2 cellular contexts compared by ENCODE assay signal in the genomic region with DNA sequence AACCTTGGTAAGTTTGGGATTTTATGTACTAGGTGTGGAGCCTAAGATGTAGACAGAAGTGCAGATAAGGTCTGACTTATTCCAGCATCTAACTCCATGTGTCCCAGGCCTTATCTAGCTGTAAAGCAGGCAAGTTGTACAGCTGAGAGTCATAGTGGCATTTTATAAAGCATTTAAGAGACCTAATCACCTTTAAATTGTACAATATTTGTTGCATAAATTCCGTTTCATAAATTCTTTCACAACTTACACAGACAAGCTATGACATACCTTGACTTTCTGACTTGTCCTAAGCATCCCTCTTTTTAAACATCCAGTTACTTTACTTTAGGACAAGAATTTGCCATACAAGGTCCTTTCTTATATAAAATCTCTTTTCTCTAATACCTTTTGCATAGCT.
TF ChIP-seq lines count a peak whose summit lies in the region.

No MANE protein-coding gene starts in this region.

TF ChIP-seq in A549, 52 proteins besides CTCF, POLR2A, EP300 and RAD21:
- no peak for TF ChIP-seq HEYL (CRISPR knock-in tag; IDR thresholded peaks at IDR 0.05)
- no peak for TF ChIP-seq SREBF2 (IDR thresholded peaks at IDR 0.05)
- no peak for TF ChIP-seq POLR2AphosphoS2 (conservative IDR thresholded peaks at IDR 0.05; ENCODE audit: low read length)
- no peak for TF ChIP-seq ATOH8 (CRISPR knock-in tag; IDR thresholded peaks at IDR 0.05; ENCODE audit: low read depth)
- TF ChIP-seq ZC3H11A (IDR thresholded peaks at IDR 0.05): no peak
- TF ChIP-seq FOSB (CRISPR knock-in tag; IDR thresholded peaks at IDR 0.05): no peak
- TF ChIP-seq, protein P1, sequence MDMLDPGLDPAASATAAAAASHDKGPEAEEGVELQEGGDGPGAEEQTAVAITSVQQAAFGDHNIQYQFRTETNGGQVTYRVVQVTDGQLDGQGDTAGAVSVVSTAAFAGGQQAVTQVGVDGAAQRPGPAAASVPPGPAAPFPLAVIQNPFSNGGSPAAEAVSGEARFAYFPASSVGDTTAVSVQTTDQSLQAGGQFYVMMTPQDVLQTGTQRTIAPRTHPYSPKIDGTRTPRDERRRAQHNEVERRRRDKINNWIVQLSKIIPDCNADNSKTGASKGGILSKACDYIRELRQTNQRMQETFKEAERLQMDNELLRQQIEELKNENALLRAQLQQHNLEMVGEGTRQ (IDR thresholded peaks at IDR 0.05): no peak
- TF ChIP-seq RNF2 (IDR thresholded peaks at IDR 0.05; ENCODE audit: borderline replicate concordance, low read depth): no peak
- no peak for TF ChIP-seq CBX2 (IDR thresholded peaks at IDR 0.05; ENCODE audit: borderline replicate concordance, low read depth)
- TF ChIP-seq ZNF302 (CRISPR knock-in tag; IDR thresholded peaks at IDR 0.05): no peak
- TF ChIP-seq ZSCAN20 (CRISPR knock-in tag; IDR thresholded peaks at IDR 0.05): no peak
- TF ChIP-seq HES2 (IDR thresholded peaks at IDR 0.05): no peak

TF ChIP-seq in HEK293, 187 proteins besides CTCF, POLR2A, EP300 and RAD21:
- TF ChIP-seq SETDB1 (IDR thresholded peaks at IDR 0.05; ENCODE audit: insufficient read length, low read length): peak; percentile 92
- no peak for TF ChIP-seq ZEB2 (tag by site-specific recombination; IDR thresholded peaks at IDR 0.05)
- TF ChIP-seq TRIM28 (IDR thresholded peaks at IDR 0.05; ENCODE audit: borderline replicate concordance, low read length): peak; percentile 77; the same call in 1 of the 2 replicates
